ENCODE assay signal across 8 cellular contexts in the genomic region with DNA sequence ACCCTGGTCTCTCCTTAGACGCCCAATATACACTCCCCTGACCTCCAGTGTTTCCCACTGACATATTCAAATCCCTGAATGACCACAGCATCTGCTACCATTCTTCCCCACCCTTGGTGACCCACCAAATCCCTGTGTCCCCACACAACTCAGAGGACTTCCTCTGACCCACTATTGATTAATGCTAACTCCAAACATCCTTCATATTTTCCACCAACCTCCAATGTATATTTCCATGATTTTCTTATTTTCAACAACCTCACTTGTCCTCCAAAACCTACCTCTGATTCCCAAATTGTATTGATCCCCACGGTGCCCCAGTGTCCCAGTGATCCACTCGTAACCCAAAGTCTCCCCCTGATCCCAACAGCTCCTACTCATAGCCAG. TPM values are rescaled to one million over a fixed set of nuclear protein-coding genes. Genes with fewer than 3 reads are reported as not detected.
A peak's percentile ranks its signal among the peaks of the same experiment; 100 is the strongest.
DNase-seq lines count a peak whose midpoint lies in the region; ATAC-seq and TF ChIP-seq lines count a peak whose summit lies in the region.

No MANE protein-coding gene starts in this region.

- H3K4ac ChIP-seq in IMR-90 (ENCODE audit: low read depth, low read length) = no peak overlapping the region

- H4K5ac ChIP-seq in IMR-90 (ENCODE audit: low read depth, low read length) = no peak overlapping the region

- no peak overlapping the region for H3K18ac ChIP-seq in IMR-90 (ENCODE audit: low read depth, low read length)

- H3K14ac ChIP-seq in IMR-90 (replicated peaks; ENCODE audit: low read depth, low read length) = no peak overlapping the region

- H3K36me3 ChIP-seq in IMR-90 (ENCODE audit: control insufficient read depth, insufficient read depth, low read length) = peaks cover 18% of the 10 kb centered on the region

- CTCF ChIA-PET in IMR-90 (lab: Yijun Ruan, JAX) = no interaction called here
- CTCF ChIA-PET in MCF 10A (lab: Yijun Ruan, JAX) = interaction anchor here (0.6 kb wide), 1 partner anchor 89 kb away, joined by 4 read pairs; no protein-coding TSS in a partner anchor

- H3K4me3 ChIP-seq in IMR-90 (ENCODE audit: insufficient read depth, low read depth, low read length) = no peak overlapping the region

- no peaks in the 10 kb centered on the region for H3K27me3 ChIP-seq in IMR-90 (ENCODE audit: control insufficient read depth, insufficient read depth, low read length)

- H3K27ac ChIP-seq in IMR-90 (ENCODE audit: insufficient read depth, low read length) = no peak overlapping the region

- peak overlapping the region in 3 of 7 donors; percentile 60 to 80 (median 79) for H3K27ac Mint-ChIP-seq in CD14-positive monocyte
- peak overlapping the region; percentile 90 for H3K27ac Mint-ChIP-seq in MCF 10A (ENCODE audit: low read depth, unreplicated experiment)
- H3K27ac Mint-ChIP-seq in neural crest cell (ENCODE audit: unreplicated experiment) = peak overlapping the region; percentile 97

- no peak overlapping the region for H2BK120ac ChIP-seq in IMR-90 (ENCODE audit: low read depth, low read length)

- H3K9me3 Mint-ChIP-seq in CD14-positive monocyte (peaks cover 6 to 54% (median 28%) of the 10 kb centered on the region in 7 donors), MCF 10A (ENCODE audit: unreplicated experiment) (no peaks in the 10 kb centered on the region), neural crest cell (no peaks in the 10 kb centered on the region)

- H3K9me3 ChIP-seq in IMR-90 (ENCODE audit: control insufficient read depth, insufficient read depth, low read length) = no peaks in the 10 kb centered on the region

- H3K79me1 ChIP-seq in IMR-90 (ENCODE audit: low read depth in 1 of 2, low read length in 2 of 2) = peaks cover 10 to 37% of the 10 kb centered on the region in 2 experiments

- no peak for TF ChIP-seq RAD21 in IMR-90 (IDR thresholded peaks at IDR 0.05; ENCODE audit: low read length)

- H2BK15ac ChIP-seq in IMR-90 (ENCODE audit: low read depth, low read length) = no peak overlapping the region

- H2BK5ac ChIP-seq in IMR-90 (ENCODE audit: low read depth, low read length, poor library complexity, severe bottlenecking) = no peak overlapping the region

- H3K4me2 ChIP-seq in IMR-90 (ENCODE audit: low read depth, low read length) = no peak overlapping the region; the same call in 1 of the 2 replicates

- H3K56ac ChIP-seq in IMR-90 (ENCODE audit: extremely low read depth, insufficient read depth, low read length) = no peak overlapping the region

- POLR2A ChIA-PET in IMR-90 (lab: Charles Lee; ENCODE audit: unreplicated experiment) = interaction anchor here (0.7 to 1.5 kb wide), 4 partner anchors 8 to 24 kb away, joined by 5 to 13 read pairs (median 7); a partner anchor contains a TSS
- POLR2A ChIA-PET in MCF 10A (lab: Yijun Ruan, JAX) = interaction anchor here (0.6 to 3.0 kb wide), 12 partner anchors 9 to 162 kb away, joined by 3 to 30 read pairs (median 4); a partner anchor contains a TSS

- no peak for TF ChIP-seq CTCF in CD14-positive monocyte (IDR thresholded peaks at IDR 0.05)
- TF ChIP-seq CTCF in IMR-90 (conservative IDR thresholded peaks at IDR 0.05; ENCODE audit: low read depth, low read length) = no peak
- no peak for TF ChIP-seq CTCF in MCF 10A (IDR thresholded peaks at IDR 0.05; ENCODE audit: unreplicated experiment)
- no peak for TF ChIP-seq CTCF in neural crest cell (conservative IDR thresholded peaks at IDR 0.05)

- H3K4me3 Mint-ChIP-seq in CD14-positive monocyte (peak overlapping the region; percentile 65 to 94), MCF 10A (ENCODE audit: unreplicated experiment) (peak overlapping the region; percentile 78), neural crest cell (peak overlapping the region; percentile 95)

- H3K36me3 Mint-ChIP-seq in CD14-positive monocyte (peaks cover 20 to 24% of the 10 kb centered on the region in 2 donors), MCF 10A (ENCODE audit: insufficient read depth, unreplicated experiment) (peaks cover 20% of the 10 kb centered on the region), neural crest cell (ENCODE audit: low read depth) (peaks cover 12% of the 10 kb centered on the region)

- peak overlapping the region; percentile 67 for H2AFZ ChIP-seq in IMR-90 (replicated peaks; ENCODE audit: low read length, poor library complexity)

- intact Hi-C loops in CD14-positive monocyte (cut with micrococcal nuclease) (no loop called here), IMR-90 (cut with micrococcal nuclease) (no loop called here), MCF 10A (cut with micrococcal nuclease) (no loop called here)

- ATAC-seq in IMR-90 (ENCODE audit: low read depth) (no peak), HG03354 (IDR thresholded peaks at IDR 0.05; ENCODE audit: poor library complexity, severe bottlenecking, unreplicated experiment) (no peak), HG03175 (IDR thresholded peaks at IDR 0.05; ENCODE audit: unreplicated experiment) (no peak)

- no peak for DNase-seq in CD14-positive monocyte (ENCODE audit: low spot score)
- no peak for DNase-seq in IMR-90
- no peak for DNase-seq in MCF 10A (ENCODE audit: unreplicated experiment)
- no peak for DNase-seq in neural crest cell (ENCODE audit: low read depth, low spot score)
- no peak for DNase-seq in germinal center (ENCODE audit: low spot score)
- DNase-seq in NCI-H1694 treated with DMSO at 0.1 percent for 48 hours (lab: John Stamatoyannopoulos, UW) = no peak

- no peak overlapping the region for H4K8ac ChIP-seq in IMR-90 (ENCODE audit: low read depth in 2 of 2, low read length in 2 of 2)

- no peak overlapping the region for H4K91ac ChIP-seq in IMR-90 (ENCODE audit: insufficient read depth, low read depth, low read length)

- no peak overlapping the region for H2BK20ac ChIP-seq in IMR-90 (ENCODE audit: low read depth, low read length)

- H2AK9ac ChIP-seq in IMR-90 (replicated peaks; ENCODE audit: low read depth, low read length, poor library complexity) = no peak overlapping the region

- H4K20me1 ChIP-seq in IMR-90 (ENCODE audit: insufficient read depth, low read length) = peaks cover 4% of the 10 kb centered on the region; the same call in 1 of the 2 replicates

- no peak overlapping the region; the same call in 1 of the 2 replicates for H2AK5ac ChIP-seq in IMR-90 (ENCODE audit: low read depth, low read length)

- BruUV-seq in IMR-90 (replicated peaks; lab: Mats Ljungman, UMichigan) (no TSS peak), MCF 10A (replicated peaks; lab: Mats Ljungman, UMichigan) (no TSS peak)

- dilution Hi-C loops in IMR-90 (cut with HindIII; ENCODE audit: low sequenced_read_pairs, unreplicated experiment) = no loop called here

- H3K4me1 Mint-ChIP-seq in CD14-positive monocyte (peaks cover 33% of the 10 kb centered on the region), MCF 10A (ENCODE audit: insufficient read depth, unreplicated experiment) (peaks cover 28% of the 10 kb centered on the region), neural crest cell (peaks cover 34% of the 10 kb centered on the region)

- peaks cover 5% of the 10 kb centered on the region for H3K9me1 ChIP-seq in IMR-90 (ENCODE audit: insufficient read depth, low read length)

- no peak overlapping the region for H3K23ac ChIP-seq in IMR-90 (ENCODE audit: low read depth, low read length)

- in situ Hi-C loops in IMR-90 (cut with MboI; ENCODE audit: low sequenced_read_pairs) = no loop called here

- H3K27me3 Mint-ChIP-seq in CD14-positive monocyte (ENCODE audit: low read depth in 3 of 3) = peaks cover 85 to 91% (median 91%) of the 10 kb centered on the region in 3 donors
- H3K27me3 Mint-ChIP-seq in MCF 10A (ENCODE audit: insufficient read depth, unreplicated experiment) = no peaks in the 10 kb centered on the region
- H3K27me3 Mint-ChIP-seq in neural crest cell (ENCODE audit: low read depth) = no peaks in the 10 kb centered on the region

- no peak for TF ChIP-seq POLR2A in IMR-90 (IDR thresholded peaks at IDR 0.05; ENCODE audit: low read depth, low read length)

- H3K4me1 ChIP-seq in IMR-90 (ENCODE audit: control insufficient read depth, insufficient read depth, low read length) = peaks cover 6% of the 10 kb centered on the region

- WGBS in IMR-90 (ENCODE audit: extremely low coverage in 2 of 2, insufficient read length in 1 of 2), 2 experiments = 33% methylated on average over 3 of the region's 3 CpGs; no CpG with 5 or more reads in 1 of the 2 experiments

- H3K9ac ChIP-seq in IMR-90 (ENCODE audit: low read depth, low read length) = no peak overlapping the region

TF ChIP-seq in IMR-90, 13 proteins besides CTCF, POLR2A, EP300 and RAD21 (continues in another document):
- TF ChIP-seq CHD1 (IDR thresholded peaks at IDR 0.05; ENCODE audit: low read depth, low read length) = no peak

RNA-seq across cellular contexts. Expression of a gene that starts 0.5 kb away (rescaled TPM):
- polyA plus RNA-seq in CD14-positive monocyte (1 to 10 TPM; 1.5 to 2.4 TPM), IMR-90 (2012; rRNA removed) (28.5 and 33.1 TPM in 2 replicates)
- total RNA-seq in IMR-90 (2012; rRNA removed) (9.7 and 10.0 TPM in 2 replicates), MCF 10A (2022) (57.5 and 71.6 TPM in 2 replicates), neural crest cell (107 and 110 TPM in 2 replicates)
- polyA plus RNA-seq in IMR-90 (2012; cell fraction: cytosol; rRNA removed) = 16.5 and 25.3 TPM in 2 replicates
- polyA plus RNA-seq in IMR-90 (2012; cell fraction: nucleus; rRNA removed; ENCODE audit: low replicate concordance) = 159 and 263 TPM in 2 replicates

RNA-seq across cellular contexts. Expression of a gene that starts 10.9 kb away (rescaled TPM):
- under 1 TPM in 1 of 2 donors, not detected in 1; 0.17 TPM for polyA plus RNA-seq in CD14-positive monocyte
- 7.9 and 10.0 TPM in 2 replicates for total RNA-seq in IMR-90 (2012; rRNA removed)
- 48.5 and 50.7 TPM in 2 replicates for polyA plus RNA-seq in IMR-90 (2012; rRNA removed)
- 39.1 and 50.8 TPM in 2 replicates for polyA plus RNA-seq in IMR-90 (2012; cell fraction: cytosol; rRNA removed)
- polyA plus RNA-seq in IMR-90 (2012; cell fraction: nucleus; rRNA removed; ENCODE audit: low replicate concordance) = 395 and 718 TPM in 2 replicates
- total RNA-seq in MCF 10A (2022) = 40.5 and 52.4 TPM in 2 replicates
- 114 and 118 TPM in 2 replicates for total RNA-seq in neural crest cell

RNA-seq across cellular contexts. Expression of a gene that starts 21.9 kb away (rescaled TPM):
- not detected for polyA plus RNA-seq in CD14-positive monocyte
- total RNA-seq in IMR-90 (2012; rRNA removed) = under 0.01 TPM in 2 replicates
- polyA plus RNA-seq in IMR-90 (2012; rRNA removed) = 0.09 TPM in 1 of 2 replicates, not detected in the other
- 0.04 TPM in 1 of 2 replicates, not detected in the other for polyA plus RNA-seq in IMR-90 (2012; cell fraction: cytosol; rRNA removed)
- polyA plus RNA-seq in IMR-90 (2012; cell fraction: nucleus; rRNA removed; ENCODE audit: low replicate concordance) = 0.04 and 0.05 TPM in 2 replicates
- 0.21 and 0.29 TPM in 2 replicates for total RNA-seq in MCF 10A (2022)
- 0.32 and 0.44 TPM in 2 replicates for total RNA-seq in neural crest cell

RNA-seq across cellular contexts. Expression of a gene that starts 24.1 kb away (rescaled TPM):
- not detected for polyA plus RNA-seq in CD14-positive monocyte
- total RNA-seq in IMR-90 (2012; rRNA removed) = 0.90 and 1.4 TPM in 2 replicates
- polyA plus RNA-seq in IMR-90 (2012; rRNA removed) = 15.5 TPM in 2 replicates
- polyA plus RNA-seq in IMR-90 (2012; cell fraction: cytosol; rRNA removed) = 11.5 and 18.1 TPM in 2 replicates
- 24.5 and 68.5 TPM in 2 replicates for polyA plus RNA-seq in IMR-90 (2012; cell fraction: nucleus; rRNA removed; ENCODE audit: low replicate concordance)
- 17.3 and 19.6 TPM in 2 replicates for total RNA-seq in MCF 10A (2022)
- 36.8 and 38.6 TPM in 2 replicates for total RNA-seq in neural crest cell

RNA-seq across cellular contexts. Expression of a gene that starts 59.9 kb away (rescaled TPM):
- polyA plus RNA-seq in CD14-positive monocyte = not detected
- total RNA-seq in IMR-90 (2012; rRNA removed) = not detected in 2 replicates
- polyA plus RNA-seq in IMR-90 (2012; rRNA removed) = not detected in 2 replicates
- polyA plus RNA-seq in IMR-90 (2012; cell fraction: cytosol; rRNA removed) = not detected in 2 replicates
- not detected in 2 replicates for polyA plus RNA-seq in IMR-90 (2012; cell fraction: nucleus; rRNA removed; ENCODE audit: low replicate concordance)
- total RNA-seq in MCF 10A (2022) = not detected in 2 replicates
- not detected in 2 replicates for total RNA-seq in neural crest cell
